Comparison of ENCODE assay signal across 9 cellular contexts in genomic region chr18:3481696-3482210, GRCh38. TPM values are rescaled to one million over a fixed set of nuclear protein-coding genes. Genes with fewer than 3 reads are reported as not detected.
A peak's percentile ranks its signal among the peaks of the same experiment; 100 is the strongest.
DNase-seq lines count a peak whose midpoint lies in the region; ATAC-seq, FAIRE-seq and TF ChIP-seq lines count a peak whose summit lies in the region.
"Had no signal": no experiment of that assay in that cellular context is flagged by ENCODE, and none has a peak within 500 bp of the region (broad histone marks: within the 10 kb centered on the region; RNA-seq: fewer than 3 reads in every experiment).

No MANE protein-coding gene starts in this region.

- WGBS in lower leg skin, 2 donors: 60 to 64% methylated on average over 5 of the region's 5 CpGs
- 54 to 60% methylated on average over 5 of the region's 5 CpGs for WGBS in testis, 2 donors

- no peaks in the 10 kb centered on the region for H3K4me1 ChIP-seq in testis

- peak; percentile 73 for TF ChIP-seq CTCF in AG04450 (IDR thresholded peaks at IDR 0.05; ENCODE audit: low read depth, low read length)
- TF ChIP-seq CTCF in lower leg skin (IDR thresholded peaks at IDR 0.05): no peak
- TF ChIP-seq CTCF in testis (IDR thresholded peaks at IDR 0.05): peak in 1 of 3 experiments; percentile 30

- no peak for ATAC-seq in GM19467 (IDR thresholded peaks at IDR 0.05; ENCODE audit: unreplicated experiment)

- H3K36me3 ChIP-seq in testis (ENCODE audit: low read depth, missing control alignments): no peaks in the 10 kb centered on the region

- H3K27ac ChIP-seq in AG04450 (ENCODE audit: low read depth, low read length): no peak overlapping the region
- H3K27ac ChIP-seq in testis: no peak overlapping the region
- H3K27ac ChIP-seq: epithelial cell of prostate had no signal

- no peak for TF ChIP-seq POLR2A in lower leg skin (IDR thresholded peaks at IDR 0.05)
- no peak for TF ChIP-seq POLR2A in testis (IDR thresholded peaks at IDR 0.05)

- H3K4me3 ChIP-seq in AG04450 (ENCODE audit: low read depth, low read length): no peak overlapping the region
- H3K4me3 ChIP-seq in Jurkat, Clone E6-1 (ENCODE audit: low read length): no peak overlapping the region
- H3K4me3 ChIP-seq in lower leg skin (ENCODE audit: low read depth, poor library complexity, severe bottlenecking): no peak overlapping the region
- no peak overlapping the region for H3K4me3 ChIP-seq in testis

- DNase-seq in AG04450 (ENCODE audit: low read depth, low spot score): peak; percentile 13
- peak; percentile 11 for DNase-seq in Jurkat, Clone E6-1 (ENCODE audit: low read depth, low spot score)
- DNase-seq in activated gamma-delta T cell treated with anti-CD3 and anti-CD28 coated beads, Interleukin-2, amount 50 U/mL, for 16 hours (ENCODE audit: low read depth): peak; percentile 7
- DNase-seq in left kidney (ENCODE audit: low read depth, low spot score): peak; percentile 72
- DNase-seq in lower leg skin (ENCODE audit: low spot score in 2 of 2): no peak
- no peak for DNase-seq in testis

- CTCF ChIA-PET in AG04450 (lab: Charles Lee): interaction anchor here (0.6 to 1.9 kb wide), 7 partner anchors 11 to 104 kb away, joined by 3 to 15 read pairs (median 4); no protein-coding TSS in a partner anchor

- FAIRE-seq in G401.6 (lab: Jason Lieb, UNC): peak; percentile 69

- H3K9me3 ChIP-seq in AG04450 (ENCODE audit: control insufficient read depth, insufficient read depth, low read length): no peaks in the 10 kb centered on the region
- no peaks in the 10 kb centered on the region for H3K9me3 ChIP-seq in testis

- H3K27me3 ChIP-seq in AG04450 (ENCODE audit: control insufficient read depth, insufficient read depth, low read length) (no peaks in the 10 kb centered on the region), testis (no peaks in the 10 kb centered on the region)

- POLR2A ChIA-PET in AG04450 (lab: Yijun Ruan, JAX): interaction anchor here (1.0 kb wide), 2 partner anchors 15 to 28 kb away, joined by 3 read pairs; no protein-coding TSS in a partner anchor

- intact Hi-C loops in lower leg skin (cut with DNase I; ENCODE audit: low total_unique reads) (no loop called here), testis (cut with DNase I; ENCODE audit: low total_unique reads) (no loop called here)

RNA-seq across cellular contexts. Expression of gene TGIF1, which starts 31.8 kb away (rescaled TPM):
- polyA plus RNA-seq in AG04450 (2011; rRNA removed) (60.6 and 61.1 TPM in 2 replicates), testis (ENCODE audit: insufficient read depth, low read depth, low replicate concordance) (56.1 TPM)
- 72.3 and 110 TPM in 2 replicates for polyA minus RNA-seq in AG04450 (2011; rRNA and poly(A)+ RNA removed)
- polyA plus RNA-seq in Jurkat, Clone E6-1 (2012; ENCODE audit: insufficient read depth, insufficient read length): 18.7 TPM
- total RNA-seq in lower leg skin (100 to 1,000 TPM in 2 of 4 donors, 10 to 100 TPM in 2; 87.5 to 114 (median 106) TPM), testis (100 to 1,000 TPM in 1 of 2 donors, 10 to 100 TPM in 1; 66.6 to 117 TPM)

Comparison
In these comparisons a context has a peak if more than half of its experiments do, and no peak if none do; other contexts are left out.
1. DNase-seq: peak in AG04450 (single experiment), Jurkat, Clone E6-1 (single experiment), activated gamma-delta T cell treated with anti-CD3 and anti-CD28 coated beads, Interleukin-2, amount 50 U/mL, for 16 hours (single experiment) and left kidney (single experiment); none in lower leg skin (0 of 2) and testis (single experiment).